ENCODE assay signal across 8 cellular contexts in the genomic region with DNA sequence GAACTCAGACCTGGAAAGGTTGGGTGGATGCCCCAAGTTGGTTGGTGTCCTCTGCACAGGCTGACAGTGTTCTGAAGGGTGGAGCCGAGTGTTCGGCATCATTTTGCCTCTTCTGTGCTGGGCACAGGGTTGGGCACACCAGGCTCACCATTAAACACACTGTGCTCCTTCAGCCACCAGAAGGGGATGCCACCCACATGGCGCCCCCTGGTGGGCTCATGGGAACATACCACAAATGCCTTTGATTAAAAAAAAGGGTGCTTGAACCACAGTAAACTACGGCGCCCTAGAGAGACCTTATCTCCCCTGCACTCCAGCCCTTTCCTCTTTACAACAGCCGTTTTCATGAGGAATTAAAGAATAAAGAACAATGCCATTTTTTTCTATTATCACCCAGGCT.
DNase-seq lines count a peak whose midpoint lies in the region; ATAC-seq and TF ChIP-seq lines count a peak whose summit lies in the region.

No MANE protein-coding gene starts in this region.

- TF ChIP-seq POLR2A in sigmoid colon (IDR thresholded peaks at IDR 0.05), result no peak

- intact Hi-C loops in sigmoid colon (cut with DNase I), result no loop called here

- H3K4me3 ChIP-seq in sigmoid colon, result no peak overlapping the region

- H3K9me3 Mint-ChIP-seq in activated naive CD4-positive, alpha-beta T cell treated with anti-CD3 and anti-CD28 coated beads, Interleukin-2, amount 10 ng/mL, durations not matched to agents 7 days and 5 days, result no peaks in the 10 kb centered on the region

- no peaks in the 10 kb centered on the region for H3K36me3 Mint-ChIP-seq in activated naive CD4-positive, alpha-beta T cell treated with anti-CD3 and anti-CD28 coated beads, Interleukin-2, amount 10 ng/mL, durations not matched to agents 7 days and 5 days

- peak; percentile 46 for DNase-seq in activated naive CD4-positive, alpha-beta T cell treated with anti-CD3 and anti-CD28 coated beads, Interleukin-2, amount 10 ng/mL, durations not matched to agents 7 days and 5 days
- no peak for DNase-seq in activated naive CD4-positive, alpha-beta T cell treated with anti-CD3 and anti-CD28 coated beads, Interleukin-2, amount 50 U/mL, for 16 hours
- DNase-seq in HUDEP-2 (lab: John Stamatoyannopoulos, UW; ENCODE audit: unreplicated experiment in 76 of 76) (peak in 44 of 76 experiments; percentile 1 to 58 (median 27)), kidney tubule cell (ENCODE audit: low spot score) (peak; percentile 52), NCI-H2029 treated with DMSO at 0.1 percent for 48 hours (lab: John Stamatoyannopoulos, UW) (no peak), sigmoid colon (no peak)
- DNase-seq in activated CD4-positive, alpha-beta T cell treated with anti-CD3 and anti-CD28 coated beads, Interleukin-2, amount 50 U/mL, for 48 hours, result peak; percentile 11 to 27

- H3K4me1 ChIP-seq in sigmoid colon, result no peaks in the 10 kb centered on the region

- ATAC-seq in HG03025 (IDR thresholded peaks at IDR 0.05; ENCODE audit: low FRiP score, unreplicated experiment), result no peak

- H3K27me3 Mint-ChIP-seq in activated naive CD4-positive, alpha-beta T cell treated with anti-CD3 and anti-CD28 coated beads, Interleukin-2, amount 10 ng/mL, durations not matched to agents 7 days and 5 days, result peaks cover 9% of the 10 kb centered on the region

- H3K27me3 ChIP-seq in sigmoid colon, result no peaks in the 10 kb centered on the region

- H3K4me3 Mint-ChIP-seq in activated naive CD4-positive, alpha-beta T cell treated with anti-CD3 and anti-CD28 coated beads, Interleukin-2, amount 10 ng/mL, durations not matched to agents 7 days and 5 days, result no peak overlapping the region

- H3K27ac Mint-ChIP-seq in activated naive CD4-positive, alpha-beta T cell treated with anti-CD3 and anti-CD28 coated beads, Interleukin-2, amount 10 ng/mL, durations not matched to agents 7 days and 5 days, result no peak overlapping the region

- no peak overlapping the region for H3K27ac ChIP-seq in sigmoid colon

- H3K4me1 Mint-ChIP-seq in activated naive CD4-positive, alpha-beta T cell treated with anti-CD3 and anti-CD28 coated beads, Interleukin-2, amount 10 ng/mL, durations not matched to agents 7 days and 5 days, result no peaks in the 10 kb centered on the region

- 35 to 39% methylated on average over 6 of the region's 6 CpGs for WGBS in sigmoid colon, 2 donors

- no peaks in the 10 kb centered on the region for H3K9me3 ChIP-seq in sigmoid colon

- TF ChIP-seq EP300 in sigmoid colon (IDR thresholded peaks at IDR 0.05), result no peak

- no peak for TF ChIP-seq CTCF in sigmoid colon (IDR thresholded peaks at IDR 0.05)

- no peaks in the 10 kb centered on the region for H3K36me3 ChIP-seq in sigmoid colon

- CTCF ChIA-PET in activated naive CD4-positive, alpha-beta T cell treated with anti-CD3 and anti-CD28 coated beads, Interleukin-2, amount 10 ng/mL, durations not matched to agents 7 days and 5 days (lab: Charles Lee), result no interaction called here

Comparison
In these comparisons a context has a peak if more than half of its experiments do, and no peak if none do; other contexts are left out.
1. DNase-seq: peak in activated naive CD4-positive, alpha-beta T cell treated with anti-CD3 and anti-CD28 coated beads, Interleukin-2, amount 10 ng/mL, durations not matched to agents 7 days and 5 days (single experiment), HUDEP-2 (44 of 76), activated CD4-positive, alpha-beta T cell treated with anti-CD3 and anti-CD28 coated beads, Interleukin-2, amount 50 U/mL, for 48 hours (2 of 2) and kidney tubule cell (single experiment); none in activated naive CD4-positive, alpha-beta T cell treated with anti-CD3 and anti-CD28 coated beads, Interleukin-2, amount 50 U/mL, for 16 hours (single experiment), NCI-H2029 treated with DMSO at 0.1 percent for 48 hours (single experiment) and sigmoid colon (single experiment).